ENCODE assay signal across 16 cellular contexts in the genomic region with DNA sequence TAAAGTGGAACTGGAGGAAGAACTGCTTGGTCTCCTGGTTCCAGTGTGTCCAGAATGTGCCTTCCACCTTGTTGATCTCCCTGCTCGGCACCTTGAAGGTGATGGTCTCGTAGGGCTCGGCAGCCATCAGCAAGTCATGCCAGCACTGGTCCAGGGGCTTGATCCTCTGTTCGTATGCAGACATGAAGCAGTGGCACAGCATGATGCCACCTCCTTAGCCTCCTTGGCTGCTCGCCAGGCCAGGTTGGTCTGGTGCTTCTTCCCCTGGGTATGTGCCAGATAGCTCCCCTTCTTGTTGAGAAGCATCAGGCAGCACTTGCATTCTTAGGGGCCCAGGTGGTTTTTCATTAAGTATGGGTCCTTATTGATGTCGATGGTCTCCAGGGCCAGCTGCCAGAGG.
"Had no signal": no experiment of that assay in that cellular context is flagged by ENCODE, and none has a peak within 500 bp of the region (broad histone marks: within the 10 kb centered on the region; RNA-seq: fewer than 3 reads in every experiment).

No MANE protein-coding gene starts in this region.

- ATAC-seq: left lobe of liver; sciatic nerve; stimulated activated effector memory CD8-positive, alpha-beta T cell treated with anti-CD3 and anti-CD28 coated beads, Interleukin-12 subunit alpha, Interleukin-12 subunit beta, amount 100 ng/mL, for 72 hours had no signal

- DNase-seq: activated B cell treated with CpG ODN at 0.5 μM for 24 hours; activated CD4-positive, alpha-beta memory T cell treated with anti-CD3 and anti-CD28 coated beads, Interleukin-2, amount 10 ng/mL, durations not matched to agents 7 days and 5 days; activated CD4-positive, alpha-beta T cell treated with anti-CD3 and anti-CD28 coated beads for 48 hours; activated effector memory CD4-positive, alpha-beta T cell treated with Interleukin-2 at 50 U/mL for 16 hours; activated naive CD4-positive, alpha-beta T cell treated with anti-CD3 and anti-CD28 coated beads, Interleukin-2, amount 10 ng/mL, durations not matched to agents 7 days and 5 days; activated T-cell treated with anti-CD3 and anti-CD28 coated beads, Interleukin-2, amount 50 U/mL, for 24 hours; aorta; erythroblast; hypothalamus; midbrain; stimulated activated CD4-positive, alpha-beta T cell treated with anti-CD3 and anti-CD28 coated beads, Interleukin-4, amount 100 ng/mL, for 24 hours; T-helper 9 cell; upper lobe of right lung had no signal
